30 cellular contexts compared by ENCODE assay signal in the genomic region with DNA sequence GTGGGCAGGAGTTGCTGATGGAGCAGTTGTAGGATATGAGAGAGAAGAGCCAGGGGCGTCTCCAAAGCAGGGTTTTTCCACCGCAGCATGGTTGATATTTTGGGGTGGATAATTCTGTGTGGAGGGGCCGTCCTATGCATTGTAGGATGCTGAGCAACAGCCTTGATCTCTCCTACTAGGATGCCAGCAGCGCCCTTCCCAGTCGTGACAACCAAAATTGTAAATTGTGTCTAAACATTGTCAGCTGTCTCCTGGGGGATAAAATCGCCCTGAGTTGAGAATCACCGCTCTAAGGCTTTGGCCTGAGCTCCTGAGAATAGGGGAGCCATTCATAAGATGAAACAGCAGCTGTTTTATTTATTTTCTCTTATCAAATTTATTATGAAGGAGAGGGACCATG. TPM values are rescaled to one million over a fixed set of nuclear protein-coding genes. Genes with fewer than 3 reads are reported as not detected.
"Had no signal": no experiment of that assay in that cellular context is flagged by ENCODE, and none has a peak within 500 bp of the region (broad histone marks: within the 10 kb centered on the region; RNA-seq: fewer than 3 reads in every experiment).

No MANE protein-coding gene starts in this region.

- H3K4me3 Mint-ChIP-seq: dendritic cell treated with granulocyte-macrophage colony-stimulating factor and Interleukin-4, amounts not matched to agents 40 ng/mL and 50 ng/mL, for 4 days; effector memory CD8-positive, alpha-beta T cell; endodermal cell; mesothelial cell of epicardium had no signal

- DNase-seq: colonic mucosa; cortex of kidney; effector CD8-positive, alpha-beta T cell; effector memory CD8-positive, alpha-beta T cell; endodermal cell; erythroblast; esophagus squamous epithelium; foreskin fibroblast; foreskin melanocyte; gastrocnemius medialis; glutamatergic neuron; head of caudate nucleus; heart right ventricle; hippocampal formation; left cardiac atrium; left lung; left ventricle myocardium superior; lower lobe of right lung; mesenchymal stem cell; mucosa of descending colon had no signal

- H3K36me3 Mint-ChIP-seq: mesothelial cell of epicardium had no signal

- H3K4me1 ChIP-seq: colonic mucosa, esophagus squamous epithelium, gastrocnemius medialis, left lung, lower lobe of right lung had no signal

- H3K27ac ChIP-seq: colonic mucosa, epithelial cell of prostate, esophagus squamous epithelium, gastrocnemius medialis, heart right ventricle, left lung, lower lobe of right lung had no signal

- H3K36me3 ChIP-seq: colonic mucosa, esophagus squamous epithelium, gastrocnemius medialis, heart right ventricle, left lung, lower lobe of right lung had no signal

- H3K4me3 ChIP-seq: colonic mucosa, esophagus squamous epithelium, gastrocnemius medialis, heart right ventricle, left lung, lower lobe of right lung, mucosa of descending colon had no signal

- ATAC-seq: effector memory CD8-positive, alpha-beta T cell; esophagus mucosa; gastrocnemius medialis; heart right ventricle; left cardiac atrium; left lung; left ventricle myocardium superior; lower lobe of right lung; mucosa of descending colon had no signal

- H3K9me3 Mint-ChIP-seq: dendritic cell treated with granulocyte-macrophage colony-stimulating factor and Interleukin-4, amounts not matched to agents 40 ng/mL and 50 ng/mL, for 4 days; effector memory CD8-positive, alpha-beta T cell; endodermal cell; mesothelial cell of epicardium had no signal

- H3K9me3 ChIP-seq: colonic mucosa, esophagus squamous epithelium, gastrocnemius medialis, heart right ventricle, left lung, lower lobe of right lung, mucosa of descending colon had no signal

- H3K27ac Mint-ChIP-seq: dendritic cell treated with granulocyte-macrophage colony-stimulating factor and Interleukin-4, amounts not matched to agents 40 ng/mL and 50 ng/mL, for 4 days; effector memory CD8-positive, alpha-beta T cell; endodermal cell; mesothelial cell of epicardium had no signal

RNA-seq across cellular contexts. Expression of a gene that starts 4.2 kb away (rescaled TPM):
- total RNA-seq: esophagus mucosa, esophagus squamous epithelium, mesenteric fat pad had no signal

RNA-seq across cellular contexts. Expression of a gene that starts 24.5 kb away (rescaled TPM):
- total RNA-seq: colonic mucosa, esophagus mucosa, heart right ventricle, kidney epithelial cell, left ventricle myocardium superior, lower leg skin, mesenteric fat pad, mucosa of descending colon had no signal

RNA-seq across cellular contexts. Expression of a gene that starts 57.9 kb away (rescaled TPM):
- total RNA-seq: dermis microvascular lymphatic vessel endothelial cell, esophagus mucosa, esophagus squamous epithelium, gastrocnemius medialis, heart right ventricle, kidney epithelial cell, left cardiac atrium, left lung, left ventricle myocardium superior, lower leg skin, lower lobe of right lung, lung microvascular endothelial cell, mesenteric fat pad, myocyte had no signal
